ENCODE assay signal across 10 cellular contexts in genomic region chr19:8033287-8034177, GRCh38. TPM values are rescaled to one million over a fixed set of nuclear protein-coding genes. Genes with fewer than 3 reads are reported as not detected.
"Had no signal": no experiment of that assay in that cellular context is flagged by ENCODE, and none has a peak within 500 bp of the region (broad histone marks: within the 10 kb centered on the region; RNA-seq: fewer than 3 reads in every experiment).

No MANE protein-coding gene starts in this region.

RNA-seq across cellular contexts. Expression of gene CCL25, which starts 19.0 kb away (rescaled TPM):
- total RNA-seq: astrocyte, bronchial epithelial cell, cerebellum, glomerular endothelial cell, left ventricle myocardium superior, mucosa of gallbladder, renal cortical epithelial cell, sigmoid colon, urinary bladder had no signal
- polyA plus RNA-seq: naive thymus-derived CD4-positive, alpha-beta T cell; urinary bladder had no signal
